In the genomic region with DNA sequence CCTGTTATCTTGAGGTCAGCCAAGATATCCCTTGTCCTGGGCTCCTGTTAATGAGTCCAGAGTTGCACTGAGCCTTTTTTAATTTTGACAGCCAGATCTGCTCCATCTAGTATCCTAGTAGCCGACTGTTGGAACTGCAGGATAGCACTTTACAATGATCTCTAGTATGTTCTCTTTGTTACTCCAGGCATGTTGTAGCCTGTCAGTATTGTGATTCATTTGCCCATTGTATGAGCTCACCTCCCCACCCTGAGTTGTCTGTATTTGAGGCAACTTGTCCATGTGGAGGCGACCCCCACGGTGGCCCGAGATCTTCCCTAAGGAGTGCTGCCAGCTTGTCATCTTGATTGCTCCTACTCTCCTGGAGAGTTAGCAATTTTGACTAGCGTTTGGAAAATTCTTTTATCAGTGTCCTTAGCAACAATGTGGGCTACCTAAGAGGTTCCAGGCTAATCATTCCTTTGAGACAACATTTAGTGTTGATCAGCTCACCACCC, we compare ENCODE assay signal across 18 cellular contexts.
DNase-seq lines count a peak whose midpoint lies in the region; TF ChIP-seq lines count a peak whose summit lies in the region.
"Had no signal": no experiment of that assay in that cellular context is flagged by ENCODE, and none has a peak within 500 bp of the region (broad histone marks: within the 10 kb centered on the region; RNA-seq: fewer than 3 reads in every experiment).

No MANE protein-coding gene starts in this region.

- no peak overlapping the region for H4K5ac ChIP-seq in mesendoderm (ENCODE audit: low read length)

- H3K56ac ChIP-seq in mesendoderm (ENCODE audit: low read length) = no peak overlapping the region

- POLR2A ChIA-PET in RWPE1 (lab: Yijun Ruan, JAX; ENCODE audit: low non-redundant PET) (interaction anchor here (1.1 kb wide), 1 partner anchor 10 kb away, joined by 4 read pairs; no protein-coding TSS in a partner anchor), PC-9 (lab: Charles Lee; ENCODE audit: unreplicated experiment) (interaction anchor here (0.7 kb wide), 1 partner anchor 42 kb away, joined by 6 read pairs; no protein-coding TSS in a partner anchor)

- no TSS peak for BruUV-seq in PC-9 (replicated peaks; lab: Mats Ljungman, UMichigan)

- H3K9me2 ChIP-seq in PC-9 (ENCODE audit: insufficient read depth) = no peaks in the 10 kb centered on the region

- H3K4me1 ChIP-seq in esophagus (ENCODE audit: control insufficient read depth in 2 of 2, insufficient read depth in 2 of 2, low read length in 1 of 2) = peaks cover 0 to 2% of the 10 kb centered on the region in 2 donors
- no peaks in the 10 kb centered on the region for H3K4me1 ChIP-seq in mesendoderm (ENCODE audit: control insufficient read depth, low read depth, low read length)
- H3K4me1 ChIP-seq in PC-9 (replicated peaks; ENCODE audit: insufficient read depth) = no peaks in the 10 kb centered on the region
- H3K4me1 ChIP-seq: A549, SJCRH30 had no signal

- TF ChIP-seq CTCF in RWPE1 (conservative IDR thresholded peaks at IDR 0.05; ENCODE audit: low read depth) (no peak), PC-9 (conservative IDR thresholded peaks at IDR 0.05) (no peak)

- peak; percentile 97 for DNase-seq in HPDE6-E6E7 (ENCODE audit: extremely low spot score)
- peak; percentile 93 for DNase-seq in RWPE1 (ENCODE audit: low spot score)
- DNase-seq in mesendoderm = peak; percentile 31
- DNase-seq in Ammon's horn (ENCODE audit: low spot score) = no peak
- DNase-seq in PC-9 = no peak
- DNase-seq in SIG-M5 treated with dmso at 0.1 percent for 504 hours (lab: John Stamatoyannopoulos, UW; ENCODE audit: unreplicated experiment) = no peak
- DNase-seq: CD4-positive, alpha-beta memory T cell; HCEC 1CT; NCI-H1092 treated with DMSO at 0.1 percent for 48 hours; NCI-H2081 treated with DMSO at 0.1 percent for 48 hours; NCI-H524; NCI-H82; RPMI8226; SJCRH30 had no signal

- H3K27ac ChIP-seq in RWPE1 (peak overlapping the region; percentile 23; the same call in 1 of the 2 replicates), esophagus (ENCODE audit: low read depth in 2 of 2, low read length in 1 of 2) (peak overlapping the region; percentile 65 to 68), mesendoderm (ENCODE audit: low read depth, low read length) (no peak overlapping the region), PC-9 (no peak overlapping the region)
- H3K27ac ChIP-seq: A549, BLaER1, SJCRH30 had no signal

- H3K79me2 ChIP-seq in mesendoderm (ENCODE audit: control insufficient read depth, insufficient read depth, low read length) (no peaks in the 10 kb centered on the region), PC-9 (ENCODE audit: low read depth) (no peaks in the 10 kb centered on the region)

- intact Hi-C loops in PC-9 (cut with micrococcal nuclease; ENCODE audit: unreplicated experiment) = no loop called here

- H3F3A ChIP-seq in PC-9 (ENCODE audit: insufficient read depth, low read depth) = no peaks in the 10 kb centered on the region

- H3K79me1 ChIP-seq in mesendoderm (ENCODE audit: low read length) = no peaks in the 10 kb centered on the region

- peaks cover 3 to 11% of the 10 kb centered on the region in 2 donors for H3K36me3 ChIP-seq in esophagus (ENCODE audit: control insufficient read depth in 2 of 2, insufficient read depth in 2 of 2, low read length in 1 of 2)
- peaks cover 5% of the 10 kb centered on the region for H3K36me3 ChIP-seq in mesendoderm (ENCODE audit: control insufficient read depth, insufficient read depth, low read length)
- peaks cover 13% of the 10 kb centered on the region; the same call in 1 of the 2 replicates for H3K36me3 ChIP-seq in PC-9 (ENCODE audit: low read depth)

- H3K23ac ChIP-seq in mesendoderm (ENCODE audit: low read length) = no peak overlapping the region

- 45 to 61% methylated on average over 5 of the region's 5 CpGs for WGBS in esophagus, 2 donors
- WGBS in mesendoderm (ENCODE audit: extremely low coverage, insufficient coverage, low lambda C conversion rate) = no CpG with 5 or more reads among the region's 5 CpGs

- no peaks in the 10 kb centered on the region for H3K9me3 ChIP-seq in esophagus (ENCODE audit: control insufficient read depth in 2 of 2, insufficient read depth in 1 of 2, low read depth in 1 of 2, low read length in 1 of 2)
- H3K9me3 ChIP-seq in PC-9 (ENCODE audit: insufficient read depth, low read depth) = no peaks in the 10 kb centered on the region
- H3K9me3 ChIP-seq: A549, BLaER1, SJCRH30 had no signal

- no peak overlapping the region for H3K18ac ChIP-seq in mesendoderm (ENCODE audit: low read length)

- CTCF ChIA-PET in RWPE1 (lab: Yijun Ruan, JAX) (interaction anchor here (0.8 to 1.8 kb wide), 6 partner anchors 8 to 66 kb away, joined by 3 to 7 read pairs (median 4); no protein-coding TSS in a partner anchor), PC-9 (lab: Charles Lee) (no interaction called here)

- H2BK120ac ChIP-seq in mesendoderm (ENCODE audit: low read depth, low read length) = no peak overlapping the region

- H3K27me3 ChIP-seq in esophagus (ENCODE audit: control insufficient read depth in 1 of 2, insufficient read depth in 2 of 2, low read length in 2 of 2) = no peaks in the 10 kb centered on the region
- H3K27me3 ChIP-seq in mesendoderm (ENCODE audit: insufficient read depth, low read length, poor library complexity) = no peaks in the 10 kb centered on the region
- no peaks in the 10 kb centered on the region for H3K27me3 ChIP-seq in PC-9 (ENCODE audit: insufficient read depth, low read depth)
- H3K27me3 ChIP-seq: BLaER1, SJCRH30 had no signal

- no peak overlapping the region for H2BK15ac ChIP-seq in mesendoderm (replicated peaks; ENCODE audit: low read depth)

- no peak overlapping the region for H2BK5ac ChIP-seq in mesendoderm (ENCODE audit: low read length)

- H2AFZ ChIP-seq in PC-9 = no peak overlapping the region
- H2AFZ ChIP-seq: GM23338 had no signal

- no peak overlapping the region for H3K9ac ChIP-seq in mesendoderm (ENCODE audit: low read length)
- H3K9ac ChIP-seq: BLaER1 had no signal

- no peak overlapping the region for H3K4ac ChIP-seq in mesendoderm (ENCODE audit: low read depth, low read length)

- H3K4me3 ChIP-seq in esophagus (ENCODE audit: low read depth in 1 of 2, low read length in 2 of 2) (no peak overlapping the region), mesendoderm (ENCODE audit: low read length) (no peak overlapping the region), PC-9 (no peak overlapping the region)
- H3K4me3 ChIP-seq: A549, BLaER1, GM23338, SJCRH30 had no signal

- no peak overlapping the region for H2AK5ac ChIP-seq in mesendoderm (ENCODE audit: low read length)

- no peaks in the 10 kb centered on the region for H4K20me1 ChIP-seq in PC-9 (ENCODE audit: insufficient read depth)
- H4K20me1 ChIP-seq: BLaER1 had no signal

- H4K8ac ChIP-seq in mesendoderm (ENCODE audit: low read depth, low read length) = no peak overlapping the region

- no peak overlapping the region for H3K4me2 ChIP-seq in mesendoderm (ENCODE audit: low read length)
- no peak overlapping the region for H3K4me2 ChIP-seq in PC-9
- H3K4me2 ChIP-seq: A549, BLaER1, GM23338 had no signal

Comparison
In these comparisons a context has a peak if more than half of its experiments do, and no peak if none do; other contexts are left out.
1. DNase-seq: peak in HPDE6-E6E7 (single experiment), RWPE1 (single experiment) and mesendoderm (single experiment); none in Ammon's horn (single experiment), PC-9 (0 of 2) and SIG-M5 treated with dmso at 0.1 percent for 504 hours (single experiment).
2. H3K27ac ChIP-seq: peak in RWPE1 (single experiment) and esophagus (2 of 2); none in mesendoderm (single experiment) and PC-9 (single experiment).